In the genomic region with DNA sequence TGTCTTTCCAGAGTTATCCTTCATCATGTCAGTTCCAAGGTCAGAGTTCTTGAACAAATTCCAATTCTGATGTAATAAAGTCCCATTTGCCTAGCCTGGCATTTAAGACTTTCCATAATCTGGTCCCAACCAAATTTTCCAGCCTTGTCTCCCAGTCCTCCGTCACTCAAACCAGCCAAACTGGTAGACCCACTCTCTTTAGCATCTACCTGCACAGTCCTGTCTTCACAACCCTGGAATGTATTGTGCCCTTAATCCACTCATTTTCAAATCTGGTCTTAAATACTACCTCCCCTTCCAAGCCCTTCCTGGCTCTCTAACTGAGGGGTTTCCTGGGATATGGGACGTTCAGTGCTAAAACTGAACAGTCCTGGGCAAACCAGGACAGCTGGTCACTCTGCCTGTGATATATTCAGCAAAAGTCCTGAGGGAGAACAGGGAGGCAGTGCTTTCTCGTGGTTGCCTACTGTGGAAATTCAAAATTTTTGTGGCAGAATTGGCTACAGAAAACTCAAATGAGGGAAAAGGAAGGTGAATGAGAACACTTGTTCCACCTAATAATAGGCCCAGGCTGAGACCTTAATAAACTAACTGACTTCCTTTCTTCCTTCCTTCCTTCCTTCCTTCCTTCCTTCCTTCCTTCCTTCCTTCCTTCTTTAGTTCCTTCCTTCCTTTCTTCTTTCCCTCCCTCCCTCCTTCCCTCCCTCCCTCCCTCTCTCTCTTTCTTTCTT, we compare ENCODE assay signal across 24 cellular contexts. TPM values are rescaled to one million over a fixed set of nuclear protein-coding genes. Genes with fewer than 3 reads are reported as not detected.
DNase-seq lines count a peak whose midpoint lies in the region; ATAC-seq and TF ChIP-seq lines count a peak whose summit lies in the region.
"Had no signal": no experiment of that assay in that cellular context is flagged by ENCODE, and none has a peak within 500 bp of the region (broad histone marks: within the 10 kb centered on the region; RNA-seq: fewer than 3 reads in every experiment).

No MANE protein-coding gene starts in this region.

- peak overlapping the region; percentile 75 for H2AFZ ChIP-seq in mammary epithelial cell (ENCODE audit: low read depth, low read length)

- no peaks in the 10 kb centered on the region for H4K20me1 ChIP-seq in mammary epithelial cell (ENCODE audit: insufficient read depth, low read length)

- H3K27me3 ChIP-seq in mammary epithelial cell (ENCODE audit: insufficient read depth, low read length) (no peaks in the 10 kb centered on the region), breast epithelium (no peaks in the 10 kb centered on the region)

- TF ChIP-seq POLR2A in breast epithelium (IDR thresholded peaks at IDR 0.05): no peak

- CTCF ChIA-PET in mammary epithelial cell (lab: Charles Lee; ENCODE audit: low non-redundant PET): no interaction called here

- peaks cover 13% of the 10 kb centered on the region for H3K4me1 ChIP-seq in mammary epithelial cell (ENCODE audit: insufficient read depth, low read length)
- no peaks in the 10 kb centered on the region for H3K4me1 ChIP-seq in breast epithelium

- no peak overlapping the region for H3K4me3 Mint-ChIP-seq in mesothelial cell of epicardium
- H3K4me3 Mint-ChIP-seq: IgD-negative memory B cell, T-cell had no signal

- no peak overlapping the region for H3K4me2 ChIP-seq in mammary epithelial cell (ENCODE audit: insufficient read depth, low read depth, low read length)

- H3K27me3 Mint-ChIP-seq in mesothelial cell of epicardium (ENCODE audit: low read depth): no peaks in the 10 kb centered on the region

- BruUV-seq in mammary epithelial cell (replicated peaks; lab: Mats Ljungman, UMichigan): no TSS peak

- TF ChIP-seq CTCF in mammary epithelial cell (conservative IDR thresholded peaks at IDR 0.05 in 1 of 2, IDR thresholded peaks at IDR 0.05 in 1 of 2; ENCODE audit: extremely low read depth in 1 of 2, insufficient read depth in 1 of 2, low read depth in 1 of 2, low read length in 2 of 2) (no peak), breast epithelium (IDR thresholded peaks at IDR 0.05) (no peak), mesothelial cell of epicardium (IDR thresholded peaks at IDR 0.05; ENCODE audit: unreplicated experiment) (no peak)

- no peak overlapping the region for H3K4me3 ChIP-seq in mammary epithelial cell (replicated peaks in 1 of 3; ENCODE audit: insufficient read depth in 1 of 3, low read depth in 2 of 3, low read length in 3 of 3)
- H3K4me3 ChIP-seq in breast epithelium: no peak overlapping the region
- H3K4me3 ChIP-seq in SK-N-MC: 0 out of 2 replicates have a peak overlapping the region, but pooled peaks have one; percentile 4

- no peak overlapping the region for H3K27ac Mint-ChIP-seq in mesothelial cell of epicardium
- H3K27ac Mint-ChIP-seq: IgD-negative memory B cell, T-cell had no signal

- DNase-seq in mammary epithelial cell (no peak), breast epithelium (ENCODE audit: low spot score in 2 of 2) (no peak), SK-N-MC (ENCODE audit: low read depth, low spot score) (no peak), islet precursor cell (peak; percentile 50), DMS 273 treated with DMSO at 0.1 percent for 48 hours (lab: John Stamatoyannopoulos, UW) (no peak), NCI-H446 treated with DMSO at 0.1 percent for 48 hours (lab: John Stamatoyannopoulos, UW) (no peak), mesothelial cell of epicardium (ENCODE audit: low spot score in 2 of 2, unreplicated experiment in 2 of 2) (no peak)
- DNase-seq: 8988T, AML-193, DMS79, GOT3, MV-4-11, NCI-H1105 treated with DMSO at 0.1 percent for 48 hours, NCI-H2081, NCI-H2171, NCI-H345, NCI-H524 treated with DMSO at 0.1 percent for 48 hours, NCI-H82, SIG-M5, T-cell had no signal

- H3K36me3 Mint-ChIP-seq in mesothelial cell of epicardium: no peaks in the 10 kb centered on the region
- H3K36me3 Mint-ChIP-seq: IgD-negative memory B cell, T-cell had no signal

- peaks cover 5% of the 10 kb centered on the region for H3K9me3 Mint-ChIP-seq in mesothelial cell of epicardium
- H3K9me3 Mint-ChIP-seq: IgD-negative memory B cell, T-cell had no signal

- in situ Hi-C loops in mammary epithelial cell (cut with MboI; ENCODE audit: low sequenced_read_pairs in 2 of 2): no loop called here

- 6% methylated on average over 3 of the region's 3 CpGs for WGBS in mammary epithelial cell (ENCODE audit: low coverage, missing lambda C conversion rate)

- no peaks in the 10 kb centered on the region for H3K9me3 ChIP-seq in mammary epithelial cell (replicated peaks; ENCODE audit: insufficient read depth, low read length)
- H3K9me3 ChIP-seq in breast epithelium: no peaks in the 10 kb centered on the region
- H3K9me3 ChIP-seq in SK-N-MC (ENCODE audit: low read depth, low read length): no peaks in the 10 kb centered on the region

- no peak overlapping the region for H3K9ac ChIP-seq in mammary epithelial cell (ENCODE audit: insufficient read depth, low read length)
- peak overlapping the region; percentile 57 for H3K9ac ChIP-seq in SK-N-MC (ENCODE audit: insufficient read length)

- ATAC-seq in GM18870 (IDR thresholded peaks at IDR 0.05; ENCODE audit: unreplicated experiment): no peak
- ATAC-seq: SK-N-SH treated with all-trans-retinoic acid at 6 μM for 48 hours, T-cell had no signal

- intact Hi-C loops in mammary epithelial cell (cut with micrococcal nuclease): no loop called here
- intact Hi-C loops in breast epithelium (cut with DNase I; ENCODE audit: low total_unique reads): no loop called here

- peaks cover 4% of the 10 kb centered on the region for H3K4me1 Mint-ChIP-seq in mesothelial cell of epicardium
- H3K4me1 Mint-ChIP-seq: IgD-negative memory B cell, T-cell had no signal

- dilution Hi-C loops in mammary epithelial cell (cut with HindIII; ENCODE audit: low sequenced_read_pairs): no loop called here

- H3K27ac ChIP-seq in mammary epithelial cell (ENCODE audit: insufficient read depth, low read depth, low read length) (no peak overlapping the region), breast epithelium (no peak overlapping the region), SK-N-MC (peak overlapping the region; percentile 97)
- H3K27ac ChIP-seq: C4-2B had no signal

- no peaks in the 10 kb centered on the region for H3K36me3 ChIP-seq in mammary epithelial cell (ENCODE audit: insufficient read depth, low read length)
- H3K36me3 ChIP-seq in breast epithelium: no peaks in the 10 kb centered on the region
- H3K36me3 ChIP-seq in SK-N-MC (ENCODE audit: insufficient read depth, low read length): no peaks in the 10 kb centered on the region

- H3K79me2 ChIP-seq in mammary epithelial cell (ENCODE audit: insufficient read depth, low read length): no peaks in the 10 kb centered on the region

RNA-seq across cellular contexts. Expression of a gene that starts 10.8 kb away (rescaled TPM):
- total RNA-seq in mammary epithelial cell (1 to 10 TPM; 4.0 to 6.0 TPM), breast epithelium (10 to 100 TPM; 13.0 to 15.7 (median 14.4) TPM), mesothelial cell of epicardium (8.9 to 11.7 TPM (median 10.0 TPM) in 3 replicates)
- 0.99 TPM for polyA plus RNA-seq in mammary epithelial cell
- 1.0 TPM for polyA minus RNA-seq in mammary epithelial cell
